Comparison of ENCODE assay signal across 9 cellular contexts in the genomic region with DNA sequence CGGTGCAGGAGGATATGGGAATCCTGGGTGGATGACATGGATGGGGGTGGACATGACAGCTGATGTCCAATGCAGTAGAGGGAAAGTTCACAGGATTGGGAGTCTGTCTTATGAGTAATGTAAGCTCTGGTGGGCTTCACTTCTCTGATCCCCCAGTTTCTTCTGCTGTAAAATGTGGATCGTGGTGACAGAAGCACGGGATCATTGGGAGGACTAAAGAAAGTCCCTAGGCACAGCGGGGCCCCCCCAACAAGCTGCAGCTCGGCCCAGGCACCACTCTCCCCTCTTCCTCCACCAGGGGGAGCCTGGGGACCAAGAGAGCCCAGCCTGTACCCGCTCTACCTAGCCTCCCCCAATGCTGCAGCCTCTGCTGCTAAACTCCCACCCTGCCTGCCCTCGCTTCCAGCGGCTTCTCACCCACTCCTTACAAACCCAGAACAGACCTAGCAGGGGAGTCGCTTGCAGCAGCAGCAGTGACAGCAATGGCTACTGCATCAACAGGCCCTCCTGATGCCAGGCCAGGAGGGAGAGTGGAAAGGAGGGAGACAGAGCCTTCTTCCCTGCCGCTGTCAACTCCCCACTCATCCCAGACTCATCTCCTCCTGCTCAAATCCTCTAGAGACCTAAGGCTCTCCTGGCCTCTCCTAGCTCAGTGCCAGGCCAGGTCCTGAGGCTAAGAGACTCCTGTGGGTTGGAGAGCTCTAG. TPM values are rescaled to one million over a fixed set of nuclear protein-coding genes. Genes with fewer than 3 reads are reported as not detected.
A peak's percentile ranks its signal among the peaks of the same experiment; 100 is the strongest.
DNase-seq lines count a peak whose midpoint lies in the region; ATAC-seq and TF ChIP-seq lines count a peak whose summit lies in the region.
"Had no signal": no experiment of that assay in that cellular context is flagged by ENCODE, and none has a peak within 500 bp of the region (broad histone marks: within the 10 kb centered on the region; RNA-seq: fewer than 3 reads in every experiment).

No MANE protein-coding gene starts in this region.

- no peak overlapping the region for H3K4me3 ChIP-seq in HFF-Myc (replicated peaks; ENCODE audit: low read depth, low read length)
- H3K4me3 ChIP-seq in mesenchymal stem cell (ENCODE audit: insufficient read depth in 1 of 2, low read depth in 1 of 2, low read length in 2 of 2) = no peak overlapping the region

- no peak overlapping the region for H3K9ac ChIP-seq in mesenchymal stem cell (ENCODE audit: low read length)

- H3K23ac ChIP-seq in mesenchymal stem cell (ENCODE audit: low read length in 2 of 2) = no peak overlapping the region

- H3K4me1 ChIP-seq in mesenchymal stem cell (ENCODE audit: control insufficient read depth, insufficient read depth, low read depth, low read length) = peaks cover 19% of the 10 kb centered on the region

- H3K36me3 ChIP-seq in mesenchymal stem cell (ENCODE audit: control insufficient read depth in 1 of 2, insufficient read depth in 2 of 2, low read depth in 1 of 2, low read length in 2 of 2) = no peaks in the 10 kb centered on the region

- no peak overlapping the region for H3K4me2 ChIP-seq in mesenchymal stem cell (ENCODE audit: low read length, poor library complexity, severe bottlenecking)

- WGBS in mesenchymal stem cell = 9% methylated on average over 4 of the region's 10 CpGs

- no peak overlapping the region for H3K27ac ChIP-seq in mesenchymal stem cell (ENCODE audit: low read length, poor library complexity, severe bottlenecking)
- H3K27ac ChIP-seq: epithelial cell of prostate had no signal

- peak; percentile 66 for TF ChIP-seq CTCF in HFF-Myc (IDR thresholded peaks at IDR 0.05; ENCODE audit: low read depth, low read length, missing control alignments)

- peaks cover 4% of the 10 kb centered on the region for H3K79me1 ChIP-seq in mesenchymal stem cell (replicated peaks; ENCODE audit: low read length, poor library complexity, severe bottlenecking)

- no peak overlapping the region for H4K91ac ChIP-seq in mesenchymal stem cell (ENCODE audit: low read length)

- no peak for ATAC-seq in HG03439 (IDR thresholded peaks at IDR 0.05; ENCODE audit: unreplicated experiment)

- DNase-seq in GM04504 (ENCODE audit: low read depth) (peak; percentile 25), HFF-Myc (ENCODE audit: extremely low read depth, low read depth) (no peak), NCI-H2227 treated with DMSO at 0.1 percent for 48 hours (lab: John Stamatoyannopoulos, UW) (peak; percentile 63), mesenchymal stem cell (peak; percentile 46)
- peak; percentile 91 for DNase-seq in activated CD8-positive, alpha-beta memory T cell treated with anti-CD3 and anti-CD28 coated beads for 24 hours
- peak; percentile 66 for DNase-seq in effector CD4-positive, alpha-beta T cell
- DNase-seq in stimulated activated CD8-positive, alpha-beta memory T cell treated with anti-CD3 and anti-CD28 coated beads, Interleukin-4, amount 100 ng/mL, for 1 hour (ENCODE audit: low read depth in 2 of 2, low spot score in 1 of 2) = peak; percentile 38 to 48

- H2BK120ac ChIP-seq in mesenchymal stem cell (ENCODE audit: low read depth, low read length) = no peak overlapping the region

- no peak overlapping the region for H2BK5ac ChIP-seq in mesenchymal stem cell (ENCODE audit: low read depth, low read length, poor library complexity, severe bottlenecking)

- H2BK15ac ChIP-seq in mesenchymal stem cell (ENCODE audit: low read depth, poor library complexity, severe bottlenecking) = no peak overlapping the region

- peak overlapping the region in 1 of 2 experiments; percentile 12 for H3K18ac ChIP-seq in mesenchymal stem cell (ENCODE audit: low read depth in 1 of 2, low read length in 2 of 2)

- H3K9me3 ChIP-seq in mesenchymal stem cell (ENCODE audit: control insufficient read depth, low read length) = no peaks in the 10 kb centered on the region

- no peak overlapping the region for H2AFZ ChIP-seq in mesenchymal stem cell (ENCODE audit: low read depth, low read length)

- H3K4ac ChIP-seq in mesenchymal stem cell (ENCODE audit: low read depth in 1 of 2, low read length in 2 of 2) = no peak overlapping the region

- H4K8ac ChIP-seq in mesenchymal stem cell (ENCODE audit: low read length) = no peak overlapping the region

- H3K27me3 ChIP-seq in mesenchymal stem cell (ENCODE audit: control insufficient read depth in 1 of 2, insufficient read depth in 1 of 2, low read length in 2 of 2) = peaks cover 28 to 74% of the 10 kb centered on the region in 2 experiments

- H2AK5ac ChIP-seq in mesenchymal stem cell (ENCODE audit: low read length, severe bottlenecking) = no peak overlapping the region

- H3K14ac ChIP-seq in mesenchymal stem cell (ENCODE audit: low read length in 2 of 2) = peak overlapping the region in 1 of 2 experiments; percentile 3

- H2BK12ac ChIP-seq in mesenchymal stem cell (ENCODE audit: low read length in 2 of 2) = no peak overlapping the region

RNA-seq across cellular contexts. Expression of gene IQSEC2, which starts 36.1 kb away (rescaled TPM):
- 22.4 TPM for polyA plus RNA-seq in mesenchymal stem cell (2013, experiment 1 of 2)
- 21.2 TPM for polyA plus RNA-seq in mesenchymal stem cell (2013, experiment 2 of 2)
